Comparison of ENCODE assay signal across 29 cellular contexts in genomic region chr4:100657187-100657586, GRCh38.
A peak's percentile ranks its signal among the peaks of the same experiment; 100 is the strongest.
DNase-seq lines count a peak whose midpoint lies in the region; ATAC-seq, FAIRE-seq and TF ChIP-seq lines count a peak whose summit lies in the region.
"Had no signal": no experiment of that assay in that cellular context is flagged by ENCODE, and none has a peak within 500 bp of the region (broad histone marks: within the 10 kb centered on the region; RNA-seq: fewer than 3 reads in every experiment).

No MANE protein-coding gene starts in this region.

- H3K79me2 ChIP-seq in H1 (ENCODE audit: control insufficient read depth in 1 of 2, insufficient read depth in 2 of 2, low read length in 2 of 2), result no peaks in the 10 kb centered on the region

- no peak overlapping the region for H3K4me3 ChIP-seq in H1 (ENCODE audit: extremely low read depth in 1 of 4, insufficient read depth in 2 of 4, low read depth in 3 of 4, low read length in 4 of 4)
- H3K4me3 ChIP-seq in aorta (ENCODE audit: low read length in 2 of 2), result no peak overlapping the region
- H3K4me3 ChIP-seq: A549, GM23248, smooth muscle cell had no signal

- no peaks in the 10 kb centered on the region for H3K4me1 ChIP-seq in H1 (replicated peaks in 1 of 4; ENCODE audit: control insufficient read depth in 3 of 4, insufficient read depth in 4 of 4, low read length in 3 of 4)
- peaks cover 2 to 3% of the 10 kb centered on the region in 2 donors for H3K4me1 ChIP-seq in aorta (ENCODE audit: control insufficient read depth in 1 of 2, insufficient read depth in 2 of 2, low read length in 2 of 2)
- H3K4me1 ChIP-seq: A549 had no signal

- no peak overlapping the region for H3K27ac ChIP-seq in H1 (ENCODE audit: low read depth, low read length)
- H3K27ac ChIP-seq in aorta (ENCODE audit: low read depth in 1 of 2, low read length in 2 of 2), result no peak overlapping the region
- H3K27ac ChIP-seq: A549, GM23248 had no signal

- H3K36me3 ChIP-seq in H1 (ENCODE audit: control insufficient read depth in 2 of 4, insufficient read depth in 4 of 4, low read length in 3 of 4) (no peaks in the 10 kb centered on the region), aorta (ENCODE audit: control insufficient read depth in 1 of 2, insufficient read depth in 2 of 2, low read length in 1 of 2) (no peaks in the 10 kb centered on the region)

- TF ChIP-seq CTCF in H1 (IDR thresholded peaks at IDR 0.05; ENCODE audit: control extremely low read depth in 1 of 3, insufficient read depth in 1 of 3, low read depth in 1 of 3, low read length in 3 of 3), result no peak

- no peak for TF ChIP-seq POLR2A in H1 (IDR thresholded peaks at IDR 0.05; ENCODE audit: control extremely low read depth in 1 of 2, low read depth in 2 of 2, low read length in 2 of 2)

- no peak overlapping the region for H3K14ac ChIP-seq in H1 (ENCODE audit: insufficient read length)

- H3K9ac ChIP-seq in H1 (replicated peaks in 1 of 4; ENCODE audit: extremely low read depth in 1 of 4, low read depth in 3 of 4, low read length in 3 of 4), result no peak overlapping the region
- H3K9ac ChIP-seq: GM23248 had no signal

- no peak for FAIRE-seq in H1 (lab: Jason Lieb, UNC)
- FAIRE-seq: A549, colon had no signal

- peak overlapping the region; percentile 17; the same call in 1 of the 2 replicates for H2AFZ ChIP-seq in H1 (ENCODE audit: low read length)
- H2AFZ ChIP-seq: GM23248 had no signal

- H3K23ac ChIP-seq in H1 (ENCODE audit: insufficient read length), result no peak overlapping the region

- H3K9me3 ChIP-seq in H1 (ENCODE audit: insufficient read depth in 2 of 2, low read depth in 1 of 2, low read length in 1 of 2), result no peaks in the 10 kb centered on the region
- H3K9me3 ChIP-seq in aorta (ENCODE audit: control insufficient read depth, low read length), result no peaks in the 10 kb centered on the region
- H3K9me3 ChIP-seq: A549 had no signal

- no peak overlapping the region for H3K4me2 ChIP-seq in H1 (ENCODE audit: insufficient read depth in 1 of 2, low read depth in 2 of 2, low read length in 2 of 2)
- H3K4me2 ChIP-seq: A549, smooth muscle cell had no signal

- no peak overlapping the region for H2BK5ac ChIP-seq in H1 (ENCODE audit: low read depth, low read length)

- H4K5ac ChIP-seq in H1 (ENCODE audit: insufficient read length, low read depth, low read length), result no peak overlapping the region

- DNase-seq in left cardiac atrium (no peak), Right ventricle myocardium inferior (ENCODE audit: missing footprints) (no peak), H1 (ENCODE audit: low read depth in 1 of 2, low spot score in 2 of 2) (no peak), iris pigment epithelial cell (ENCODE audit: low read depth) (peak; percentile 33), aorta (no peak), amygdala (lab: John Stamatoyannopoulos, UW) (no peak), T-helper 1 cell (no peak), hypothalamus (lab: John Stamatoyannopoulos, UW) (no peak)
- DNase-seq: activated CD4-positive, alpha-beta T cell treated with anti-CD3 and anti-CD28 coated beads, Interleukin-2, amount 10 ng/mL, durations not matched to agents 24 days and 14 days; activated effector memory CD4-positive, alpha-beta T cell treated with anti-CD3 and anti-CD28 coated beads, Interleukin-2, amount 50 U/mL, for 16 hours; activated naive CD8-positive, alpha-beta T cell treated with anti-CD3 and anti-CD28 coated beads for 36 hours; activated T-cell treated with anti-CD3 and anti-CD28 coated beads, Interleukin-2, amount 50 U/mL, for 1 hour; CD4-positive, alpha-beta memory T cell; DMS 273 treated with DMSO at 0.1 percent for 48 hours; GM23248; Karpas-422; mesenchymal stem cell; naive B cell; NCI-H1436; NK-92 treated with Interleukin-12 subunit alpha and Interleukin-12 subunit beta, amount 100 ng/mL, for 24 hours; occipital lobe; PC-3; SHP77; stimulated activated CD4-positive, alpha-beta T cell treated with anti-CD3 and anti-CD28 coated beads, Interleukin-2, amount 100 ng/mL, for 48 hours; T1000; trophoblast cell had no signal

- H3K56ac ChIP-seq in H1 (replicated peaks; ENCODE audit: insufficient read length, low read depth, low read length), result no peak overlapping the region

- ATAC-seq in left cardiac atrium (peak; percentile 50 to 58), Right ventricle myocardium inferior (no peak), aorta (ENCODE audit: low FRiP score) (peak; percentile 57)
- ATAC-seq: A549, PC-3 had no signal

- no peaks in the 10 kb centered on the region for H3K79me1 ChIP-seq in H1 (ENCODE audit: low read depth, low read length)

- intact Hi-C loops in left cardiac atrium (cut with DNase I) (no loop called here), Right ventricle myocardium inferior (cut with DNase I) (loop anchor here (10.0 kb wide), 1 partner anchor 78 kb away; no protein-coding TSS in a partner anchor), aorta (cut with DNase I) (no loop called here)

- H2AK5ac ChIP-seq in H1 (ENCODE audit: low read depth, low read length), result no peak overlapping the region

- H2BK120ac ChIP-seq in H1 (replicated peaks; ENCODE audit: low read depth, low read length), result no peak overlapping the region

- H3K27me3 ChIP-seq in H1 (replicated peaks in 1 of 4; ENCODE audit: control insufficient read depth in 3 of 4, extremely low read depth in 1 of 4, insufficient read depth in 3 of 4, low read length in 3 of 4) (no peaks in the 10 kb centered on the region), aorta (ENCODE audit: control insufficient read depth in 1 of 2, insufficient read depth in 2 of 2, low read length in 1 of 2) (no peaks in the 10 kb centered on the region)

- H4K8ac ChIP-seq in H1 (ENCODE audit: extremely low read depth, insufficient read depth, low read length), result no peak overlapping the region

- CTCF ChIA-PET in H1 (lab: Charles Lee; ENCODE audit: partially characterized antibody), result no interaction called here

- no peaks in the 10 kb centered on the region for H4K20me1 ChIP-seq in H1 (replicated peaks in 1 of 2; ENCODE audit: control insufficient read depth in 1 of 2, insufficient read depth in 2 of 2, low read length in 2 of 2)

- H3K4ac ChIP-seq in H1 (replicated peaks; ENCODE audit: insufficient read length, low read depth, low read length), result no peak overlapping the region

- H2BK15ac ChIP-seq in H1 (ENCODE audit: low read length), result no peak overlapping the region

- POLR2A ChIA-PET in H1 (lab: Charles Lee; ENCODE audit: partially characterized antibody), result no interaction called here

- H2BK12ac ChIP-seq in H1 (ENCODE audit: low read depth, low read length), result no peak overlapping the region

- no peak for TF ChIP-seq EP300 in H1 (IDR thresholded peaks at IDR 0.05; ENCODE audit: borderline replicate concordance in 1 of 2, low read depth in 2 of 2, low read length in 2 of 2)

- no peak overlapping the region for H3K18ac ChIP-seq in H1 (ENCODE audit: extremely low read depth, low read length)

- TF ChIP-seq RAD21 in H1 (IDR thresholded peaks at IDR 0.05 in 1 of 2, conservative IDR thresholded peaks at IDR 0.05 in 1 of 2; ENCODE audit: low read depth in 2 of 2, low read length in 2 of 2), result no peak

- H2BK20ac ChIP-seq in H1 (ENCODE audit: low read length), result no peak overlapping the region

- no peaks in the 10 kb centered on the region for H3K23me2 ChIP-seq in H1 (ENCODE audit: low read depth, low read length)

- no peak overlapping the region for H4K91ac ChIP-seq in H1 (replicated peaks; ENCODE audit: insufficient read length, low read length)

TF ChIP-seq in H1, 55 proteins besides CTCF, POLR2A, EP300 and RAD21 (continues in another document):
- TF ChIP-seq JUN (IDR thresholded peaks at IDR 0.05; ENCODE audit: low read depth, low read length), result no peak
- TF ChIP-seq, protein P1, sequence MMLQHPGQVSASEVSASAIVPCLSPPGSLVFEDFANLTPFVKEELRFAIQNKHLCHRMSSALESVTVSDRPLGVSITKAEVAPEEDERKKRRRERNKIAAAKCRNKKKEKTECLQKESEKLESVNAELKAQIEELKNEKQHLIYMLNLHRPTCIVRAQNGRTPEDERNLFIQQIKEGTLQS (IDR thresholded peaks at IDR 0.05; ENCODE audit: insufficient read depth, low read depth, low read length), result no peak
- no peak for TF ChIP-seq USF2 (IDR thresholded peaks at IDR 0.05; ENCODE audit: low read length)
- no peak for TF ChIP-seq CEBPB (IDR thresholded peaks at IDR 0.05; ENCODE audit: low read depth, low read length)
- no peak for TF ChIP-seq HDAC6 (IDR thresholded peaks at IDR 0.05; ENCODE audit: low read depth, low read length)
- no peak for TF ChIP-seq RBBP5 (IDR thresholded peaks at IDR 0.05; ENCODE audit: borderline replicate concordance, low read depth, low read length)
- no peak for TF ChIP-seq RNF2 (IDR thresholded peaks at IDR 0.05; ENCODE audit: borderline replicate concordance, low read depth, low read length, missing control alignments, poor library complexity, severe bottlenecking)
- no peak for TF ChIP-seq SRF (IDR thresholded peaks at IDR 0.05; ENCODE audit: low read depth, low read length)
- no peak for TF ChIP-seq CHD1 (IDR thresholded peaks at IDR 0.05; ENCODE audit: low read depth, low read length)
- TF ChIP-seq SIX5 (IDR thresholded peaks at IDR 0.05; ENCODE audit: low read depth, low read length), result no peak
- no peak for TF ChIP-seq MAX (IDR thresholded peaks at IDR 0.05)
- TF ChIP-seq ATF2 (IDR thresholded peaks at IDR 0.05; ENCODE audit: low read length), result no peak
- no peak for TF ChIP-seq KDM5A (IDR thresholded peaks at IDR 0.05; ENCODE audit: low read length)
- no peak for TF ChIP-seq RFX5 (IDR thresholded peaks at IDR 0.05; ENCODE audit: borderline replicate concordance, low read depth, low read length)
